21 cellular contexts compared by ENCODE assay signal in genomic region chr16:65118866-65119265, GRCh38. TPM values are rescaled to one million over a fixed set of nuclear protein-coding genes. Genes with fewer than 3 reads are reported as not detected.
DNase-seq lines count a peak whose midpoint lies in the region; ATAC-seq and TF ChIP-seq lines count a peak whose summit lies in the region.
"Had no signal": no experiment of that assay in that cellular context is flagged by ENCODE, and none has a peak within 500 bp of the region (broad histone marks: within the 10 kb centered on the region; RNA-seq: fewer than 3 reads in every experiment).

No MANE protein-coding gene starts in this region.

- no peaks in the 10 kb centered on the region for H3K36me3 Mint-ChIP-seq in mesothelial cell of epicardium
- H3K36me3 Mint-ChIP-seq: activated naive CD8-positive, alpha-beta T cell treated with anti-CD3 and anti-CD28 coated beads, Interleukin-2, amount 10 ng/mL, durations not matched to agents 7 days and 5 days had no signal

- H3K9me3 Mint-ChIP-seq in mesothelial cell of epicardium: no peaks in the 10 kb centered on the region
- H3K9me3 Mint-ChIP-seq: activated CD4-positive, alpha-beta T cell treated with anti-CD3 and anti-CD28 coated beads, Interleukin-2, amount 10 ng/mL, durations not matched to agents 7 days and 5 days; activated naive CD8-positive, alpha-beta T cell treated with anti-CD3 and anti-CD28 coated beads, Interleukin-2, amount 10 ng/mL, durations not matched to agents 7 days and 5 days; CD4-positive, alpha-beta T cell had no signal

- ATAC-seq in GM18873 (IDR thresholded peaks at IDR 0.05; ENCODE audit: low FRiP score, unreplicated experiment) (no peak), HG03342 (IDR thresholded peaks at IDR 0.05; ENCODE audit: unreplicated experiment) (no peak)
- ATAC-seq: GM12878 had no signal

- WGBS in ectodermal cell, 2 experiments: 90 to 92% methylated on average over 5 of the region's 5 CpGs
- WGBS in lower leg skin, 2 donors: 62 to 65% methylated on average over 5 of the region's 5 CpGs

- H3K4me3 Mint-ChIP-seq in mesothelial cell of epicardium: peak overlapping the region; percentile 80
- H3K4me3 Mint-ChIP-seq: activated CD4-positive, alpha-beta T cell treated with anti-CD3 and anti-CD28 coated beads, Interleukin-2, amount 10 ng/mL, durations not matched to agents 7 days and 5 days; activated naive CD8-positive, alpha-beta T cell treated with anti-CD3 and anti-CD28 coated beads, Interleukin-2, amount 10 ng/mL, durations not matched to agents 7 days and 5 days; CD4-positive, alpha-beta T cell had no signal

- DNase-seq in M059J (ENCODE audit: low read depth) (peak; percentile 19), mesothelial cell of epicardium (ENCODE audit: low spot score in 2 of 2, unreplicated experiment in 2 of 2) (no peak), tibial artery (no peak), lower leg skin (ENCODE audit: low spot score in 2 of 2) (no peak)
- DNase-seq: activated CD4-positive, alpha-beta T cell treated with anti-CD3 and anti-CD28 coated beads, Interleukin-2, amount 10 ng/mL, durations not matched to agents 7 days and 5 days; activated naive CD8-positive, alpha-beta T cell treated with anti-CD3 and anti-CD28 coated beads, Interleukin-2, amount 10 ng/mL, durations not matched to agents 7 days and 5 days; activated T-cell treated with anti-CD3 and anti-CD28 coated beads, Interleukin-2, amount 50 U/mL, for 48 hours; CD4-positive, alpha-beta T cell; colonic mucosa; esophagus squamous epithelium; MG63; NCI-H2107; NCI-H82; stimulated activated CD4-positive, alpha-beta T cell treated with anti-CD3 and anti-CD28 coated beads, Interleukin-15, amount 100 ng/mL, for 24 hours; T-helper 9 cell had no signal

- H3K27ac ChIP-seq in ectodermal cell (ENCODE audit: insufficient read depth, low read depth, low read length, poor library complexity, severe bottlenecking) (no peak overlapping the region), tibial artery (peak overlapping the region; percentile 4 to 93)
- H3K27ac ChIP-seq: colonic mucosa had no signal

- H3K27me3 ChIP-seq in ectodermal cell (ENCODE audit: control insufficient read depth, insufficient read depth, low read length, poor library complexity, severe bottlenecking) (peaks cover 39% of the 10 kb centered on the region), tibial artery (no peaks in the 10 kb centered on the region)
- H3K27me3 ChIP-seq: MG63, ovary had no signal

- peak overlapping the region; percentile 71 for H3K27ac Mint-ChIP-seq in mesothelial cell of epicardium
- H3K27ac Mint-ChIP-seq: activated CD4-positive, alpha-beta T cell treated with anti-CD3 and anti-CD28 coated beads, Interleukin-2, amount 10 ng/mL, durations not matched to agents 7 days and 5 days; activated naive CD8-positive, alpha-beta T cell treated with anti-CD3 and anti-CD28 coated beads, Interleukin-2, amount 10 ng/mL, durations not matched to agents 7 days and 5 days; CD4-positive, alpha-beta T cell had no signal

- H3K9me3 ChIP-seq in ectodermal cell (ENCODE audit: control insufficient read depth, low read length): no peaks in the 10 kb centered on the region
- H3K9me3 ChIP-seq in tibial artery: no peaks in the 10 kb centered on the region
- H3K9me3 ChIP-seq: colonic mucosa, esophagus squamous epithelium, MG63, ovary had no signal

- TF ChIP-seq CTCF in mesothelial cell of epicardium (IDR thresholded peaks at IDR 0.05; ENCODE audit: unreplicated experiment) (no peak), tibial artery (IDR thresholded peaks at IDR 0.05) (no peak), lower leg skin (IDR thresholded peaks at IDR 0.05) (no peak)

- H3K36me3 ChIP-seq in ectodermal cell (ENCODE audit: control insufficient read depth, insufficient read depth, low read length): no peaks in the 10 kb centered on the region
- H3K36me3 ChIP-seq in tibial artery: no peaks in the 10 kb centered on the region
- H3K36me3 ChIP-seq: colonic mucosa, esophagus squamous epithelium, MG63, ovary had no signal

- TF ChIP-seq POLR2A in lower leg skin (IDR thresholded peaks at IDR 0.05): no peak

- peaks cover 50% of the 10 kb centered on the region for H3K4me1 Mint-ChIP-seq in mesothelial cell of epicardium
- H3K4me1 Mint-ChIP-seq: activated CD4-positive, alpha-beta T cell treated with anti-CD3 and anti-CD28 coated beads, Interleukin-2, amount 10 ng/mL, durations not matched to agents 7 days and 5 days; activated naive CD8-positive, alpha-beta T cell treated with anti-CD3 and anti-CD28 coated beads, Interleukin-2, amount 10 ng/mL, durations not matched to agents 7 days and 5 days had no signal

- H3K27me3 Mint-ChIP-seq in mesothelial cell of epicardium (ENCODE audit: low read depth): peaks cover 46% of the 10 kb centered on the region

- H3K4me3 ChIP-seq in ectodermal cell (ENCODE audit: insufficient read depth, low read depth, low read length) (peak overlapping the region; percentile 4), tibial artery (peak overlapping the region in 1 of 2 donors; percentile 11), lower leg skin (ENCODE audit: low read depth, poor library complexity, severe bottlenecking) (no peak overlapping the region)
- H3K4me3 ChIP-seq: colonic mucosa, esophagus squamous epithelium, GM12878, MG63 had no signal

- intact Hi-C loops in tibial artery (cut with DNase I; ENCODE audit: low total_unique reads): no loop called here
- intact Hi-C loops in lower leg skin (cut with DNase I; ENCODE audit: low total_unique reads): no loop called here

- H3K4me1 ChIP-seq in ectodermal cell (ENCODE audit: control insufficient read depth, insufficient read depth, low read length) (peaks cover 28% of the 10 kb centered on the region), tibial artery (peaks cover 0 to 63% (median 39%) of the 10 kb centered on the region in 4 donors)

RNA-seq across cellular contexts. Expression of gene CDH11, which starts 3.0 kb away (rescaled TPM):
- 90.8 and 139 TPM in 2 replicates for total RNA-seq in M059J (2014; rRNA removed; shearing (Covaris generic))
- polyA plus RNA-seq in ectodermal cell (2013, experiment 1 of 4): 122 TPM
- 93.4 TPM for polyA plus RNA-seq in ectodermal cell (2013, experiment 2 of 4)
- 73.9 TPM for polyA plus RNA-seq in ectodermal cell (2013, experiment 3 of 4)
- 76.4 TPM for polyA plus RNA-seq in ectodermal cell (2013, experiment 4 of 4)
- total RNA-seq in mesothelial cell of epicardium: 333 to 376 TPM (median 359 TPM) in 3 replicates
- 10 to 100 TPM; 37.4 to 78.8 (median 47.5) TPM for total RNA-seq in lower leg skin
- total RNA-seq: activated CD4-positive, alpha-beta T cell treated with anti-CD3 and anti-CD28 coated beads, Interleukin-2, amount 10 ng/mL, durations not matched to agents 7 days and 5 days; activated naive CD8-positive, alpha-beta T cell treated with anti-CD3 and anti-CD28 coated beads, Interleukin-2, amount 10 ng/mL, durations not matched to agents 7 days and 5 days; CD4-positive, alpha-beta T cell; HT-29 had no signal
